20 cellular contexts compared by ENCODE assay signal in the genomic region with DNA sequence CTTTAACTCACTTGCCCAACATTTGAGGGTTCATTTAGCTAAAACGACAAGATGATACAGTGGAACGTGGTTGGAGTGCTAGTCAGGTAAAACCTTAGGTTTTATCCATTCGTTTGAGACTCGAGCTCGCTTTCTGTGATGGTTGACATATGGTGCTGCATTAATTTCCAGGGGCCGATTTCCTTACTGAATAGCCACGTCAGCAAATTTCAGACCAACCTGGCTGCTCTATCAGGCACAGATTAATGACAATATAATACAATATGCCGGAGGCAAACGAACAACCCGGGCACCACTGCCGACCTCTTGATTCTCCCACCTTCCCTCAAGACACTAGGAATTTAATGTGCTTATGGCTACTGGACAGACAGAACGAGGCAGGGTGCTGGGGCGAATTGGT. TPM values are rescaled to one million over a fixed set of nuclear protein-coding genes. Genes with fewer than 3 reads are reported as not detected.
DNase-seq lines count a peak whose midpoint lies in the region; ATAC-seq, FAIRE-seq and TF ChIP-seq lines count a peak whose summit lies in the region.
"Had no signal": no experiment of that assay in that cellular context is flagged by ENCODE, and none has a peak within 500 bp of the region (broad histone marks: within the 10 kb centered on the region; RNA-seq: fewer than 3 reads in every experiment).

No MANE protein-coding gene starts in this region.

- no peak overlapping the region for H3K4me3 Mint-ChIP-seq in H9
- H3K4me3 Mint-ChIP-seq: B cell; CD4-positive, CD25-positive, alpha-beta regulatory T cell; CD8-positive, alpha-beta T cell had no signal

- H3K9me3 Mint-ChIP-seq in H9, result no peaks in the 10 kb centered on the region
- H3K9me3 Mint-ChIP-seq: CD8-positive, alpha-beta T cell had no signal

- TF ChIP-seq EP300 in HepG2 (IDR thresholded peaks at IDR 0.05; ENCODE audit: low read depth in 2 of 2, low read length in 2 of 2), result no peak
- no peak for TF ChIP-seq EP300 in HepG2 (CRISPR knock-in tag; IDR thresholded peaks at IDR 0.05; ENCODE audit: borderline replicate concordance)
- TF ChIP-seq EP300 in H1 (IDR thresholded peaks at IDR 0.05; ENCODE audit: borderline replicate concordance in 1 of 2, low read depth in 2 of 2, low read length in 2 of 2), result no peak

- H4K8ac ChIP-seq in H9 (replicated peaks; ENCODE audit: insufficient read length, low read depth, low read length) (no peak overlapping the region), H1 (ENCODE audit: extremely low read depth, insufficient read depth, low read length) (no peak overlapping the region)

- TF ChIP-seq RAD21 in HepG2 (CRISPR knock-in tag; IDR thresholded peaks at IDR 0.05) (no peak), H1 (IDR thresholded peaks at IDR 0.05 in 1 of 2, conservative IDR thresholded peaks at IDR 0.05 in 1 of 2; ENCODE audit: low read depth in 2 of 2, low read length in 2 of 2) (no peak)

- H3K9ac ChIP-seq in HepG2 (ENCODE audit: insufficient read depth, low read depth, low read length) (no peak overlapping the region), H9 (ENCODE audit: extremely low read depth, insufficient read length, low read length) (no peak overlapping the region), H1 (replicated peaks in 1 of 4; ENCODE audit: extremely low read depth in 1 of 4, low read depth in 3 of 4, low read length in 3 of 4) (no peak overlapping the region)
- H3K9ac ChIP-seq: BLaER1 had no signal

- no peaks in the 10 kb centered on the region for H3K36me3 Mint-ChIP-seq in H9 (ENCODE audit: insufficient read depth in 1 of 3, low read depth in 3 of 3)
- H3K36me3 Mint-ChIP-seq: CD8-positive, alpha-beta T cell had no signal

- H3K36me3 ChIP-seq in HepG2 (replicated peaks in 1 of 2; ENCODE audit: control insufficient read depth in 1 of 2, insufficient read depth in 2 of 2, low read length in 2 of 2) (no peaks in the 10 kb centered on the region), right lobe of liver (no peaks in the 10 kb centered on the region), H1 (ENCODE audit: control insufficient read depth in 2 of 4, insufficient read depth in 4 of 4, low read length in 3 of 4) (no peaks in the 10 kb centered on the region)
- H3K36me3 ChIP-seq: BLaER1 had no signal

- H3K23ac ChIP-seq in H9 (ENCODE audit: insufficient read length, low read depth, low read length), result no peak overlapping the region
- no peak overlapping the region for H3K23ac ChIP-seq in H1 (ENCODE audit: insufficient read length)

- H2BK120ac ChIP-seq in H9 (ENCODE audit: low read depth, low read length, poor library complexity, severe bottlenecking) (no peak overlapping the region), H1 (replicated peaks; ENCODE audit: low read depth, low read length) (no peak overlapping the region)

- H3K27ac ChIP-seq in HepG2 (ENCODE audit: extremely low read length, insufficient read depth, low read length) (no peak overlapping the region), right lobe of liver (no peak overlapping the region), H9 (ENCODE audit: insufficient read length, low read depth, low read length) (no peak overlapping the region), H1 (ENCODE audit: low read depth, low read length) (no peak overlapping the region)
- H3K27ac ChIP-seq: BLaER1, C4-2B had no signal

- H2BK15ac ChIP-seq in H9 (ENCODE audit: low read depth, low read length) (no peak overlapping the region), H1 (ENCODE audit: low read length) (no peak overlapping the region)

- DNase-seq in HepG2 (ENCODE audit: low spot score) (no peak), right lobe of liver (no peak), H9 (no peak), H1 (ENCODE audit: low read depth in 1 of 2, low spot score in 2 of 2) (no peak), Right ventricle myocardium inferior (ENCODE audit: missing footprints) (no peak), DMS79 (lab: John Stamatoyannopoulos, UW) (no peak), SKM-1 (lab: John Stamatoyannopoulos, UW; ENCODE audit: unreplicated experiment) (no peak)
- DNase-seq: Caco-2; CD4-positive, CD25-positive, alpha-beta regulatory T cell; CD8-positive, alpha-beta T cell; DMS53; DND-41; GOT3; H7 had no signal

- no peaks in the 10 kb centered on the region for H4K20me1 ChIP-seq in HepG2 (ENCODE audit: insufficient read depth, low read length)
- no peaks in the 10 kb centered on the region for H4K20me1 ChIP-seq in H9 (ENCODE audit: control insufficient read depth, insufficient read depth, insufficient read length)
- H4K20me1 ChIP-seq in H1 (replicated peaks in 1 of 2; ENCODE audit: control insufficient read depth in 1 of 2, insufficient read depth in 2 of 2, low read length in 2 of 2), result no peaks in the 10 kb centered on the region
- H4K20me1 ChIP-seq: BLaER1 had no signal

- H2BK5ac ChIP-seq in H9 (ENCODE audit: insufficient read length, low read length) (no peak overlapping the region), H1 (ENCODE audit: low read depth, low read length) (no peak overlapping the region)

- no peak overlapping the region for H2BK12ac ChIP-seq in H9 (ENCODE audit: insufficient read length, low read depth, low read length)
- no peak overlapping the region for H2BK12ac ChIP-seq in H1 (ENCODE audit: low read depth, low read length)

- H3K56ac ChIP-seq in H9 (ENCODE audit: insufficient read length, low read depth, low read length), result no peak overlapping the region
- H3K56ac ChIP-seq in H1 (replicated peaks; ENCODE audit: insufficient read length, low read depth, low read length), result no peak overlapping the region

- H3K4me1 Mint-ChIP-seq in H9, result peaks cover 10 to 13% of the 10 kb centered on the region in 2 experiments

- in situ Hi-C loops in HepG2 (cut with HindIII; ENCODE audit: extremely low pct_ligation_motif_present, low pct_unique_long_range_greater_than_20kb), result no loop called here

- no peak overlapping the region for H3T11ph ChIP-seq in H9 (ENCODE audit: low read length)

- no peaks in the 10 kb centered on the region for H3K27me3 Mint-ChIP-seq in H9 (ENCODE audit: low read depth)
- H3K27me3 Mint-ChIP-seq: B cell had no signal

- H3K79me2 ChIP-seq in HepG2 (ENCODE audit: insufficient read depth, low read length) (no peaks in the 10 kb centered on the region), H9 (ENCODE audit: insufficient read depth, low read length) (no peaks in the 10 kb centered on the region), H1 (ENCODE audit: control insufficient read depth in 1 of 2, insufficient read depth in 2 of 2, low read length in 2 of 2) (no peaks in the 10 kb centered on the region)

- CTCF ChIA-PET in HepG2 (lab: Yijun Ruan, JAX; ENCODE audit: low intra/inter-chr PET ratio, low total read pairs) (no interaction called here), H1 (lab: Charles Lee; ENCODE audit: partially characterized antibody) (interaction anchor here (0.7 to 1.4 kb wide), 3 partner anchors 8 to 23 kb away, joined by 3 to 6 read pairs (median 3); no protein-coding TSS in a partner anchor)

- H3K4me3 ChIP-seq in HepG2 (replicated peaks in 1 of 3; ENCODE audit: insufficient read depth in 1 of 3, low read depth in 2 of 3, low read length in 3 of 3), result no peak overlapping the region
- no peak overlapping the region for H3K4me3 ChIP-seq in right lobe of liver
- H3K4me3 ChIP-seq in H1 (ENCODE audit: extremely low read depth in 1 of 4, insufficient read depth in 2 of 4, low read depth in 3 of 4, low read length in 4 of 4), result no peak overlapping the region
- H3K4me3 ChIP-seq: BLaER1 had no signal

- H3K9me3 ChIP-seq in HepG2 (ENCODE audit: low read length), result no peaks in the 10 kb centered on the region
- no peaks in the 10 kb centered on the region for H3K9me3 ChIP-seq in right lobe of liver
- H3K9me3 ChIP-seq in H9 (ENCODE audit: control insufficient read depth, low read depth, low read length), result no peaks in the 10 kb centered on the region
- no peaks in the 10 kb centered on the region for H3K9me3 ChIP-seq in H1 (ENCODE audit: insufficient read depth in 2 of 2, low read depth in 1 of 2, low read length in 1 of 2)
- H3K9me3 ChIP-seq: BLaER1, Caco-2 had no signal

- intact Hi-C loops in HepG2 (cut with micrococcal nuclease; ENCODE audit: unreplicated experiment), result no loop called here
- intact Hi-C loops in right lobe of liver (cut with DNase I), result no loop called here
- intact Hi-C loops in Right ventricle myocardium inferior (cut with DNase I), result no loop called here

- TF ChIP-seq CTCF in HepG2 (CRISPR knock-in tag; IDR thresholded peaks at IDR 0.05) (no peak), right lobe of liver (IDR thresholded peaks at IDR 0.05) (no peak), H9 (conservative IDR thresholded peaks at IDR 0.05) (no peak), H1 (IDR thresholded peaks at IDR 0.05; ENCODE audit: control extremely low read depth in 1 of 3, insufficient read depth in 1 of 3, low read depth in 1 of 3, low read length in 3 of 3) (no peak)

- no peaks in the 10 kb centered on the region for H3K4me1 ChIP-seq in HepG2 (ENCODE audit: insufficient read depth, low read length)
- no peaks in the 10 kb centered on the region for H3K4me1 ChIP-seq in right lobe of liver
- H3K4me1 ChIP-seq in H9 (ENCODE audit: insufficient read depth, low read length), result no peaks in the 10 kb centered on the region
- peaks cover 0 to 5% (median 2%) of the 10 kb centered on the region in 4 experiments; a peak in 2 of 7 replicates for H3K4me1 ChIP-seq in H1 (replicated peaks in 1 of 4; ENCODE audit: control insufficient read depth in 3 of 4, insufficient read depth in 4 of 4, low read length in 3 of 4)
- H3K4me1 ChIP-seq: BLaER1, Caco-2 had no signal

- no peak for TF ChIP-seq POLR2A in HepG2 (IDR thresholded peaks at IDR 0.05; ENCODE audit: insufficient read depth in 1 of 2, low read depth in 2 of 2, low read length in 2 of 2)
- TF ChIP-seq POLR2A in right lobe of liver (IDR thresholded peaks at IDR 0.05), result no peak
- TF ChIP-seq POLR2A in H1 (IDR thresholded peaks at IDR 0.05; ENCODE audit: control extremely low read depth in 1 of 2, low read depth in 2 of 2, low read length in 2 of 2), result no peak

- POLR2A ChIA-PET in HepG2 (lab: Yijun Ruan, JAX) (no interaction called here), H1 (lab: Charles Lee; ENCODE audit: partially characterized antibody) (no interaction called here)

- no peak overlapping the region for H3K14ac ChIP-seq in H9 (ENCODE audit: insufficient read depth, low read length)
- H3K14ac ChIP-seq in H1 (ENCODE audit: insufficient read length), result no peak overlapping the region

- H4K5ac ChIP-seq in H9 (ENCODE audit: insufficient read length, low read depth, low read length), result no peak overlapping the region
- H4K5ac ChIP-seq in H1 (ENCODE audit: insufficient read length, low read depth, low read length), result no peak overlapping the region

- H3K4me2 ChIP-seq in HepG2 (ENCODE audit: low read depth, low read length), result no peak overlapping the region
- H3K4me2 ChIP-seq in H9 (ENCODE audit: insufficient read depth, insufficient read length, low read length), result no peak overlapping the region
- H3K4me2 ChIP-seq in H1 (ENCODE audit: insufficient read depth in 1 of 2, low read depth in 2 of 2, low read length in 2 of 2), result no peak overlapping the region
- H3K4me2 ChIP-seq: BLaER1 had no signal

- H3K27me3 ChIP-seq in HepG2 (ENCODE audit: control insufficient read depth in 1 of 2, insufficient read depth in 2 of 2, low read length in 2 of 2) (no peaks in the 10 kb centered on the region), right lobe of liver (no peaks in the 10 kb centered on the region), H9 (ENCODE audit: insufficient read depth, low read length) (no peaks in the 10 kb centered on the region), H1 (replicated peaks in 1 of 4; ENCODE audit: control insufficient read depth in 3 of 4, extremely low read depth in 1 of 4, insufficient read depth in 3 of 4, low read length in 3 of 4) (no peaks in the 10 kb centered on the region)
- H3K27me3 ChIP-seq: BLaER1 had no signal

- H3K79me1 ChIP-seq in H9 (ENCODE audit: insufficient read depth, low read depth, low read length, poor library complexity, severe bottlenecking) (no peaks in the 10 kb centered on the region), H1 (ENCODE audit: low read depth, low read length) (no peaks in the 10 kb centered on the region)

- FAIRE-seq in HepG2 (lab: Jason Lieb, UNC), result no peak
- FAIRE-seq in H1 (lab: Jason Lieb, UNC), result no peak
- FAIRE-seq: G401.6, GM18507 had no signal

- no peak overlapping the region for H3K4ac ChIP-seq in H9 (ENCODE audit: low read depth, low read length)
- no peak overlapping the region for H3K4ac ChIP-seq in H1 (replicated peaks; ENCODE audit: insufficient read length, low read depth, low read length)

- H2AK5ac ChIP-seq in H9 (ENCODE audit: insufficient read length, low read length) (no peak overlapping the region), H1 (ENCODE audit: low read depth, low read length) (no peak overlapping the region)

- H4K91ac ChIP-seq in H9 (ENCODE audit: insufficient read length, low read depth, low read length) (no peak overlapping the region), H1 (replicated peaks; ENCODE audit: insufficient read length, low read length) (no peak overlapping the region)

- ATAC-seq in HepG2, result no peak
- ATAC-seq in right lobe of liver, result no peak
- no peak for ATAC-seq in Right ventricle myocardium inferior
- ATAC-seq: CD8-positive, alpha-beta T cell; HCT116 had no signal

- no peak overlapping the region for H3K27ac Mint-ChIP-seq in H9
- H3K27ac Mint-ChIP-seq: B cell; CD4-positive, CD25-positive, alpha-beta regulatory T cell; CD8-positive, alpha-beta T cell had no signal

- BruUV-seq in HepG2 (replicated peaks; lab: Mats Ljungman, UMichigan), result no TSS peak

- H2BK20ac ChIP-seq in H9 (ENCODE audit: low read depth, low read length, poor library complexity, severe bottlenecking) (no peak overlapping the region), H1 (ENCODE audit: low read length) (no peak overlapping the region)

- H3K23me2 ChIP-seq in H9 (ENCODE audit: insufficient read length, low read depth, low read length, poor library complexity, severe bottlenecking), result no peaks in the 10 kb centered on the region
- H3K23me2 ChIP-seq in H1 (ENCODE audit: low read depth, low read length), result no peaks in the 10 kb centered on the region; the same call in 1 of the 2 replicates

- 45% methylated on average over 13 of the region's 13 CpGs for WGBS in HepG2 (ENCODE audit: low lambda C conversion rate)
- WGBS in right lobe of liver (ENCODE audit: insufficient coverage, low coverage, low lambda C conversion rate, missing lambda C conversion rate), result 82% methylated on average over 13 of the region's 13 CpGs
- no CpG with 5 or more reads among the region's 13 CpGs for WGBS in H9 (ENCODE audit: extremely low coverage, insufficient read length, low lambda C conversion rate)
- 91% methylated on average over 13 of the region's 13 CpGs; no CpG with 5 or more reads in 1 of the 2 experiments for WGBS in H1 (ENCODE audit: extremely low coverage in 1 of 2, insufficient coverage in 1 of 2, insufficient read length in 1 of 2, insufficient replicate concordance in 2 of 2, low coverage in 1 of 2, low lambda C conversion rate in 2 of 2, missing lambda C conversion rate in 1 of 2), 2 experiments

- H3K18ac ChIP-seq in H9 (ENCODE audit: insufficient read length, low read depth, low read length) (no peak overlapping the region), H1 (ENCODE audit: extremely low read depth, low read length) (no peak overlapping the region)

- H2AFZ ChIP-seq in HepG2 (ENCODE audit: low read length) (no peak overlapping the region), H9 (ENCODE audit: low read length) (peak overlapping the region; percentile 40), H1 (ENCODE audit: low read length) (0 out of 2 replicates have a peak overlapping the region, but pooled peaks have one; percentile 57)

RNA-seq across cellular contexts. Expression of a gene that starts 42.0 kb away (rescaled TPM):
- total RNA-seq in HepG2 (2016; rRNA removed; fragmentation: Illumina TruSeq; extraction: Trizol) (4.9 and 14.9 TPM in 2 replicates), right lobe of liver (10 to 100 TPM in 5 of 6 experiments, 1 to 10 TPM in 1; 5.2 to 28.2 (median 20.7) TPM), H9 (2021) (3.2 TPM in 2 replicates), Right ventricle myocardium inferior (5.1 TPM)
- total RNA-seq in HepG2 (2016; cell fraction: cytosol; rRNA removed; fragmentation: Illumina TruSeq; extraction: Trizol; ENCODE audit: low read depth), result 3.4 and 3.5 TPM in 2 replicates
- 4.9 and 13.0 TPM in 2 replicates for total RNA-seq in HepG2 (2016; cell fraction: insoluble cytoplasmic fraction; rRNA removed; fragmentation: Illumina TruSeq; extraction: Trizol)
- total RNA-seq in HepG2 (2016; cell fraction: membrane; rRNA removed; fragmentation: Illumina TruSeq; extraction: Trizol), result 5.4 and 7.2 TPM in 2 replicates
- 39.0 and 39.1 TPM in 2 replicates for total RNA-seq in HepG2 (2016; cell fraction: nucleus; rRNA removed; fragmentation: Illumina TruSeq; extraction: Trizol)
- polyA plus RNA-seq in HepG2 (2011; rRNA removed) (19.8 and 24.2 TPM in 2 replicates), H1 (2011; rRNA removed) (0.58 and 0.63 TPM in 2 replicates)
- 1.5 and 2.3 TPM in 2 replicates for polyA plus RNA-seq in HepG2 (2011; cell fraction: cytosol; rRNA removed)
- 69.0 and 77.8 TPM in 2 replicates for polyA plus RNA-seq in HepG2 (2011; cell fraction: nucleus; rRNA removed)
- polyA plus RNA-seq in HepG2 (2012), result 11.7 and 15.0 TPM in 2 replicates
- polyA plus RNA-seq in HepG2 (2016; cell fraction: cytosol; fragmentation: Illumina TruSeq; extraction: Trizol; ENCODE audit: low read depth), result 0.61 and 0.70 TPM in 2 replicates
- polyA plus RNA-seq in HepG2 (2016; cell fraction: insoluble cytoplasmic fraction; fragmentation: Illumina TruSeq; extraction: Trizol; ENCODE audit: low read depth), result 3.6 and 3.9 TPM in 2 replicates
- 1.8 TPM in 2 replicates for polyA plus RNA-seq in HepG2 (2016; cell fraction: membrane; fragmentation: Illumina TruSeq; extraction: Trizol; ENCODE audit: low read depth)
- 30.5 and 31.7 TPM in 2 replicates for polyA plus RNA-seq in HepG2 (2016; cell fraction: nucleus; fragmentation: Illumina TruSeq; extraction: Trizol; ENCODE audit: insufficient read depth, low read depth)
- 10.1 and 23.0 TPM in 2 replicates for polyA minus RNA-seq in HepG2 (2011; rRNA and poly(A)+ RNA removed; ENCODE audit: low replicate concordance)
- 3.7 and 3.8 TPM in 2 replicates for polyA minus RNA-seq in HepG2 (2011; cell fraction: cytosol; rRNA and poly(A)+ RNA removed)
- polyA minus RNA-seq in HepG2 (2011; cell fraction: nucleus; rRNA and poly(A)+ RNA removed), result 225 and 258 TPM in 2 replicates
- 4.8 and 5.0 TPM in 2 replicates for total RNA-seq in H1 (2021; fragmentation: NEBNext Ultra II Directional; extraction: Animal tissue kit (Norgen Biotek cat#: 25700))
- 0.81 TPM for polyA plus RNA-seq in H1 (2011; cell fraction: cytosol; rRNA removed)
- polyA plus RNA-seq in H1 (2011; cell fraction: nucleus; rRNA removed), result 3.3 TPM
- 0.89 to 2.0 TPM (median 1.5 TPM) in 4 replicates for polyA plus RNA-seq in H1 (2012, experiment 1 of 2)
- 0.30 TPM for polyA plus RNA-seq in H1 (2012, experiment 2 of 2)
- polyA plus RNA-seq in H1 (2013, experiment 1 of 2), result 3.0 TPM
- polyA plus RNA-seq in H1 (2013, experiment 2 of 2), result 2.8 TPM
- 1.9 and 3.0 TPM in 2 replicates for polyA minus RNA-seq in H1 (2011; rRNA and poly(A)+ RNA removed)
- polyA minus RNA-seq in H1 (2011; cell fraction: cytosol; rRNA and poly(A)+ RNA removed), result 2.7 TPM
- 11.5 TPM for polyA minus RNA-seq in H1 (2011; cell fraction: nucleus; rRNA and poly(A)+ RNA removed)
